ENCODE assay signal across 1 cellular context in the genomic region with DNA sequence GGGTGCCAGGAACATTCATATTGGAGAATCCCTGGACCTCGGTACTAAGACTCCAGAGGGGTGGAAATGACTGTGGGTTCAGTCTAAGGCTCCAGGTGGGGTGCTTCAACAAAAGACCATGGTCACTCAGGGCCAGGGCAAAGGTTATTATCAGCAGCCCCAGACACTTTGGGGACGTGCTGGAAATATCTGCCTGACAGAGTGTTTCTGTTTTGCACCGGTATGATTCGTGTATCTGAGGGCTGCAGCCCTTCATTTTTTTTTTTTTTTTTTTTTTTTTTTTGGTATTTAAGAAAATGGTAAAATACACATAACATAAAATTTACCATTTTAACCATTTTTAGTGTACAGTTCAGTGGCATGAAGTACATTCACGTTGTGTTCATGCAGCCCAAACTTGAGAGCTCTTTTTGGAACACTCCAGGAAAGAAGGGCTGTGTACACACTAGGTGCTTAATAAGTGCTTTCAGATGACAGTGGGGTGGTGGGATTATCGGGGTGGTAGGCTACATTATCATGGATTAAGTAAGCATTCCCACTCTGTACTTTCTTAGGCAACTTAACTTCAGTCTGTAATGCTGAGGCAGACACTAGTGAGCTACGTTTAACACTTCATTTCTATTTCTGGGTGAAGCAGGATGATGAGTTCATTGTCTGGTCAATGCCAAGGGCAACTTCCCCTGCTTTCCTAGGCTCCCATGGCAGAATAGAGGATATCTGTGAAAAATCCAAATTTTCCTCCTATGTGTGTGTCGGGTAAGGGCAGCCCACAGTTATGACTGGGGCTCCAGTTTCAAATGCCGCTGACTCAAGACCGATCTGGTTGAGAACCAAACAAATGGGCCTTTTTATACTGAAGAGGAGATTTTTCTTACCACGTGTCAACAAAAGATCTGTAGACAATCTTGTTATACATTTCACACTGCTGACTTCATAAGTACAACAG.
TF ChIP-seq lines count a peak whose summit lies in the region.

No MANE protein-coding gene starts in this region.

TF ChIP-seq in SK-N-SH treated with all-trans-retinoic acid at 6 μM for 48 hours, 23 proteins besides CTCF, POLR2A, EP300 and RAD21 (continued from another document):
- TF ChIP-seq POU6F1 (CRISPR knock-in tag; IDR thresholded peaks at IDR 0.05; ENCODE audit: borderline replicate concordance, low read depth) (no peak), PPARA (CRISPR knock-in tag; IDR thresholded peaks at IDR 0.05; ENCODE audit: borderline replicate concordance) (no peak), RARB (CRISPR knock-in tag; IDR thresholded peaks at IDR 0.05) (no peak), SNAI2 (CRISPR knock-in tag; IDR thresholded peaks at IDR 0.05) (no peak), ZNF565 (CRISPR knock-in tag; conservative IDR thresholded peaks at IDR 0.05; ENCODE audit: low read depth) (no peak)
- TF ChIP-seq, protein P1, sequence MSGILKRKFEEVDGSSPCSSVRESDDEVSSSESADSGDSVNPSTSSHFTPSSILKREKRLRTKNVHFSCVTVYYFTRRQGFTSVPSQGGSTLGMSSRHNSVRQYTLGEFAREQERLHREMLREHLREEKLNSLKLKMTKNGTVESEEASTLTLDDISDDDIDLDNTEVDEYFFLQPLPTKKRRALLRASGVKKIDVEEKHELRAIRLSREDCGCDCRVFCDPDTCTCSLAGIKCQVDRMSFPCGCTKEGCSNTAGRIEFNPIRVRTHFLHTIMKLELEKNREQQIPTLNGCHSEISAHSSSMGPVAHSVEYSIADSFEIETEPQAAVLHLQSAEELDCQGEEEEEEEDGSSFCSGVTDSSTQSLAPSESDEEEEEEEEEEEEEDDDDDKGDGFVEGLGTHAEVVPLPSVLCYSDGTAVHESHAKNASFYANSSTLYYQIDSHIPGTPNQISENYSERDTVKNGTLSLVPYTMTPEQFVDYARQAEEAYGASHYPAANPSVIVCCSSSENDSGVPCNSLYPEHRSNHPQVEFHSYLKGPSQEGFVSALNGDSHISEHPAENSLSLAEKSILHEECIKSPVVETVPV (CRISPR knock-in tag; IDR thresholded peaks at IDR 0.05): no peak
- TF ChIP-seq, protein P2, sequence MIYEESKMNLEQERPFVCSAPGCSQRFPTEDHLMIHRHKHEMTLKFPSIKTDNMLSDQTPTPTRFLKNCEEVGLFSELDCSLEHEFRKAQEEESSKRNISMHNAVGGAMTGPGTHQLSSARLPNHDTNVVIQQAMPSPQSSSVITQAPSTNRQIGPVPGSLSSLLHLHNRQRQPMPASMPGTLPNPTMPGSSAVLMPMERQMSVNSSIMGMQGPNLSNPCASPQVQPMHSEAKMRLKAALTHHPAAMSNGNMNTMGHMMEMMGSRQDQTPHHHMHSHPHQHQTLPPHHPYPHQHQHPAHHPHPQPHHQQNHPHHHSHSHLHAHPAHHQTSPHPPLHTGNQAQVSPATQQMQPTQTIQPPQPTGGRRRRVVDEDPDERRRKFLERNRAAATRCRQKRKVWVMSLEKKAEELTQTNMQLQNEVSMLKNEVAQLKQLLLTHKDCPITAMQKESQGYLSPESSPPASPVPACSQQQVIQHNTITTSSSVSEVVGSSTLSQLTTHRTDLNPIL (CRISPR knock-in tag; IDR thresholded peaks at IDR 0.05; ENCODE audit: low read depth): no peak
